Comparison of ENCODE assay signal across 14 cellular contexts in genomic region chr10:97717627-97718026, GRCh38. TPM values are rescaled to one million over a fixed set of nuclear protein-coding genes. Genes with fewer than 3 reads are reported as not detected.
DNase-seq lines count a peak whose midpoint lies in the region; ATAC-seq and TF ChIP-seq lines count a peak whose summit lies in the region.
"Had no signal": no experiment of that assay in that cellular context is flagged by ENCODE, and none has a peak within 500 bp of the region (broad histone marks: within the 10 kb centered on the region; RNA-seq: fewer than 3 reads in every experiment).

No MANE protein-coding gene starts in this region.

- H3K36me3 ChIP-seq in PC-9 (ENCODE audit: low read depth) (no peaks in the 10 kb centered on the region), mucosa of stomach (ENCODE audit: control insufficient read depth, insufficient read depth, low read length) (no peaks in the 10 kb centered on the region), upper lobe of left lung (peaks cover 0 to 10% (median 4%) of the 10 kb centered on the region in 4 donors)

- H3K9me3 ChIP-seq in PC-9 (ENCODE audit: insufficient read depth, low read depth) (no peaks in the 10 kb centered on the region), mucosa of stomach (ENCODE audit: control insufficient read depth, low read length) (no peaks in the 10 kb centered on the region), upper lobe of left lung (no peaks in the 10 kb centered on the region)

- no peak for TF ChIP-seq EP300 in upper lobe of left lung (IDR thresholded peaks at IDR 0.05)

- H3K4me3 ChIP-seq in PC-9, result no peak overlapping the region
- H3K4me3 ChIP-seq in mucosa of stomach (ENCODE audit: low read length), result no peak overlapping the region
- no peak overlapping the region for H3K4me3 ChIP-seq in upper lobe of left lung

- POLR2A ChIA-PET in PC-9 (lab: Charles Lee; ENCODE audit: unreplicated experiment), result no interaction called here

- no peak for DNase-seq in PC-9
- no peak for DNase-seq in caudate nucleus (lab: John Stamatoyannopoulos, UW)
- no peak for DNase-seq in upper lobe of left lung
- DNase-seq in left colon, result no peak
- DNase-seq: activated CD4-positive, alpha-beta T cell treated with anti-CD3 and anti-CD28 coated beads for 36 hours; activated CD8-positive, alpha-beta memory T cell treated with anti-CD3 and anti-CD28 coated beads, Interleukin-2, amount 50 U/mL, for 48 hours; activated naive CD4-positive, alpha-beta T cell treated with anti-CD3 and anti-CD28 coated beads, Interleukin-2, amount 50 U/mL, for 16 hours; mesendoderm; NCI-H1105; stimulated activated naive CD4-positive, alpha-beta T cell treated with Interleukin-2 at 50 U/mL for 16 hours had no signal

- peak overlapping the region; percentile 20 for H3K9ac ChIP-seq in mucosa of stomach (ENCODE audit: low read length)

- ATAC-seq in upper lobe of left lung (ENCODE audit: low FRiP score in 2 of 2) (no peak), left colon (no peak), GM19467 (IDR thresholded peaks at IDR 0.05; ENCODE audit: unreplicated experiment) (no peak), HG02623 (IDR thresholded peaks at IDR 0.05; ENCODE audit: unreplicated experiment) (no peak)
- ATAC-seq: activated CD4-positive, alpha-beta T cell treated with anti-CD3 and anti-CD28 coated beads for 36 hours had no signal

- H3K27ac ChIP-seq in PC-9, result peak overlapping the region; percentile 59
- H3K27ac ChIP-seq in caudate nucleus (ENCODE audit: low read depth, low read length), result peak overlapping the region; percentile 81
- H3K27ac ChIP-seq in upper lobe of left lung, result peak overlapping the region in 3 of 4 donors; percentile 1 to 77 (median 68)

- no peak overlapping the region for H2AFZ ChIP-seq in PC-9

- BruUV-seq in PC-9 (replicated peaks; lab: Mats Ljungman, UMichigan), result no TSS peak

- CTCF ChIA-PET in PC-9 (lab: Charles Lee), result interaction anchor here (0.6 to 1.5 kb wide), 2 partner anchors 9 to 14 kb away, joined by 8 to 12 read pairs; no protein-coding TSS in a partner anchor

- TF ChIP-seq POLR2A in upper lobe of left lung (IDR thresholded peaks at IDR 0.05), result no peak

- 89 to 93% methylated on average over 7 of the region's 7 CpGs for WGBS in upper lobe of left lung, 2 donors

- no peaks in the 10 kb centered on the region for H4K20me1 ChIP-seq in PC-9 (ENCODE audit: insufficient read depth)

- H3K79me2 ChIP-seq in PC-9 (ENCODE audit: low read depth), result peaks cover 44% of the 10 kb centered on the region

- H3K9me2 ChIP-seq in PC-9 (ENCODE audit: insufficient read depth), result no peaks in the 10 kb centered on the region

- no peak for TF ChIP-seq CTCF in PC-9 (conservative IDR thresholded peaks at IDR 0.05)
- no peak for TF ChIP-seq CTCF in upper lobe of left lung (IDR thresholded peaks at IDR 0.05)

- intact Hi-C loops in PC-9 (cut with micrococcal nuclease; ENCODE audit: unreplicated experiment), result loop anchor here (2.0 to 10.0 kb wide), 2 partner anchors 31 to 313 kb away; partner anchors contain the start of genes AVPI1 and RRP12
- intact Hi-C loops in left colon (cut with DNase I, micrococcal nuclease), result no loop called here

- peaks cover 46% of the 10 kb centered on the region for H3K4me1 ChIP-seq in PC-9 (replicated peaks; ENCODE audit: insufficient read depth)
- peaks cover 42% of the 10 kb centered on the region for H3K4me1 ChIP-seq in mucosa of stomach (ENCODE audit: control insufficient read depth, insufficient read depth, low read length)
- H3K4me1 ChIP-seq in upper lobe of left lung, result peaks cover 48 to 53% (median 49%) of the 10 kb centered on the region in 4 donors

- peaks cover 20% of the 10 kb centered on the region for H3F3A ChIP-seq in PC-9 (ENCODE audit: insufficient read depth, low read depth)

- H3K27me3 ChIP-seq in PC-9 (ENCODE audit: insufficient read depth, low read depth) (no peaks in the 10 kb centered on the region), mucosa of stomach (ENCODE audit: control insufficient read depth, insufficient read depth, low read length) (no peaks in the 10 kb centered on the region), upper lobe of left lung (no peaks in the 10 kb centered on the region)

- peak overlapping the region; percentile 86 for H3K4me2 ChIP-seq in PC-9

RNA-seq across cellular contexts. Expression of gene MARVELD1, which starts 4.1 kb away (rescaled TPM):
- 33.1 and 40.1 TPM in 2 replicates for total RNA-seq in PC-9 (2021)
- total RNA-seq in upper lobe of left lung, result 10 to 100 TPM; 18.2 to 62.7 (median 31.8) TPM
- total RNA-seq in left colon, result 10 to 100 TPM; 24.9 to 37.0 TPM

RNA-seq across cellular contexts. Expression of gene ZFYVE27, which starts 19.3 kb away (rescaled TPM):
- total RNA-seq in PC-9 (2021) (21.6 and 24.7 TPM in 2 replicates), upper lobe of left lung (10 to 100 TPM; 20.5 to 51.3 (median 26.4) TPM), left colon (10 to 100 TPM; 52.1 to 57.6 TPM)

RNA-seq across cellular contexts. Expression of gene AVPI1, which starts 30.6 kb away (rescaled TPM):
- total RNA-seq in PC-9 (2021), result 20.5 and 22.4 TPM in 2 replicates
- 10 to 100 TPM; 25.2 to 62.5 (median 45.0) TPM for total RNA-seq in upper lobe of left lung
- 10 to 100 TPM; 38.7 to 43.8 TPM for total RNA-seq in left colon

RNA-seq across cellular contexts. Expression of gene SFRP5, which starts 54.2 kb away (rescaled TPM):
- total RNA-seq in PC-9 (2021) (not detected in 2 replicates), upper lobe of left lung (10 to 100 TPM in 1 of 6 donors, 1 to 10 TPM in 4, under 1 TPM in 1; 0.69 to 14.9 (median 3.6) TPM), left colon (1 to 10 TPM in 1 of 2 donors, under 1 TPM in 1; 0.82 to 1.2 TPM)
- total RNA-seq: activated CD4-positive, alpha-beta T cell treated with anti-CD3 and anti-CD28 coated beads for 36 hours; osteocyte had no signal
